ENCODE assay signal across 1 cellular context in genomic region chr20:328596-329324, GRCh38.
TF ChIP-seq lines count a peak whose summit lies in the region.

No MANE protein-coding gene starts in this region.

TF ChIP-seq in A549, 52 proteins besides CTCF, POLR2A, EP300 and RAD21 (continued from another document):
- TF ChIP-seq HMGXB4 (CRISPR knock-in tag; IDR thresholded peaks at IDR 0.05; ENCODE audit: borderline replicate concordance): no peak
- TF ChIP-seq RCOR1 (IDR thresholded peaks at IDR 0.05; ENCODE audit: low read depth, low read length): no peak
- TF ChIP-seq MAX (IDR thresholded peaks at IDR 0.05): no peak
- TF ChIP-seq HES2 (IDR thresholded peaks at IDR 0.05): no peak
- no peak for TF ChIP-seq KDM1A (IDR thresholded peaks at IDR 0.05; ENCODE audit: low read depth)
- no peak for TF ChIP-seq MYC (IDR thresholded peaks at IDR 0.05; ENCODE audit: borderline replicate concordance, low read length)
- no peak for TF ChIP-seq CHD2 (IDR thresholded peaks at IDR 0.05; ENCODE audit: low read length, partially characterized antibody)
